8 cellular contexts compared by ENCODE assay signal in genomic region chr19:4246767-4247593, GRCh38. TPM values are rescaled to one million over a fixed set of nuclear protein-coding genes. Genes with fewer than 3 reads are reported as not detected.
DNase-seq lines count a peak whose midpoint lies in the region; ATAC-seq, FAIRE-seq and TF ChIP-seq lines count a peak whose summit lies in the region.

TSS of gene YJU2 (plus strand) at chr19:4247080. CDS start at chr19:4247147, 67 bp downstream.

- TF ChIP-seq POLR2A in A549 (IDR thresholded peaks at IDR 0.05; ENCODE audit: low read length) (0 out of 2 replicates have a peak, but pooled peaks have one; percentile 17), GM18526 (IDR thresholded peaks at IDR 0.05; ENCODE audit: extremely low read depth, insufficient read length) (peak; percentile 63), body of pancreas (IDR thresholded peaks at IDR 0.05) (peak in 2 of 3 donors; percentile 71 to 79), sigmoid colon (IDR thresholded peaks at IDR 0.05) (no peak)

- peak within 1 kb of the TSS; percentile 83 to 88 for H3K27ac ChIP-seq in A549
- peak within 1 kb of the TSS; percentile 87 to 99 (median 96) for H3K27ac ChIP-seq in body of pancreas
- peak within 1 kb of the TSS; percentile 93 to 96 (median 94) for H3K27ac ChIP-seq in sigmoid colon

- POLR2A ChIA-PET in A549 (lab: Yijun Ruan, JAX): interaction anchor here (0.7 to 1.3 kb wide), 9 partner anchors 9 to 240 kb away, joined by 3 to 8 read pairs (median 3); partner anchors contain the start of genes CHAF1A, MPND and PIAS4

- no peak for TF ChIP-seq EP300 in A549 (IDR thresholded peaks at IDR 0.05)
- no peak for TF ChIP-seq EP300 in sigmoid colon (IDR thresholded peaks at IDR 0.05)

- peak; percentile 25; a peak in 3 of 5 replicates for TF ChIP-seq RAD21 in A549 (conservative IDR thresholded peaks at IDR 0.05 in 1 of 2, IDR thresholded peaks at IDR 0.05 in 1 of 2)

- H3K4me2 ChIP-seq in A549: peak within 1 kb of the TSS; percentile 84

- TF ChIP-seq CTCF in A549 (IDR thresholded peaks at IDR 0.05) (peak; percentile 47), body of pancreas (IDR thresholded peaks at IDR 0.05) (peak in 6 of 7 experiments; percentile 9 to 73 (median 58)), sigmoid colon (IDR thresholded peaks at IDR 0.05) (no peak)

- intact Hi-C loops in body of pancreas (cut with DNase I): no loop called here
- intact Hi-C loops in sigmoid colon (cut with DNase I): loop anchor here (2.0 to 5.0 kb wide), 4 partner anchors 80 to 275 kb away; partner anchors contain the start of genes CHAF1A and MPND

- no peak for FAIRE-seq in A549 (lab: Jason Lieb, UNC)
- peak; percentile 85 for FAIRE-seq in TTC549 (lab: Jason Lieb, UNC)

- H3K4me1 ChIP-seq in A549 (peaks cover 4% of the 10 kb centered on the region; the same call in 1 of the 3 replicates), body of pancreas (peaks cover 16% of the 10 kb centered on the region), sigmoid colon (peaks cover 0 to 13% (median 12%) of the 10 kb centered on the region in 4 donors)

- H3K9me3 ChIP-seq in A549 (no peaks in the 10 kb centered on the region), body of pancreas (no peaks in the 10 kb centered on the region), sigmoid colon (peaks cover 0 to under 1% (median under 1%) of the 10 kb centered on the region in 4 donors)

- H3K4me3 ChIP-seq in A549 (peak within 1 kb of the TSS; percentile 48), body of pancreas (peak within 1 kb of the TSS; percentile 33 to 57), sigmoid colon (peak within 1 kb of the TSS; percentile 60 to 79 (median 66))

- H3K36me3 ChIP-seq in body of pancreas (replicated peaks in 1 of 2; ENCODE audit: insufficient read depth in 1 of 2, low read depth in 2 of 2) (peaks cover 14 to 17% of the 10 kb centered on the region in 2 donors), sigmoid colon (peaks cover 12 to 36% (median 28%) of the 10 kb centered on the region in 4 donors)

- ATAC-seq in A549 (peak; percentile 95 to 97), HG03066 (IDR thresholded peaks at IDR 0.05; ENCODE audit: low read depth, unreplicated experiment) (peak; percentile 83), body of pancreas (peak; percentile 97)

- under 1% methylated on average over 36 of the region's 45 CpGs for WGBS in A549 (ENCODE audit: missing lambda C conversion rate)
- WGBS in body of pancreas, 2 donors: 0 to 1% methylated on average over 30 to 41 of the region's 45 CpGs
- 0% methylated on average over 45 of the region's 45 CpGs for WGBS in sigmoid colon, 2 donors

- H3K27me3 ChIP-seq in body of pancreas: no peaks in the 10 kb centered on the region
- H3K27me3 ChIP-seq in sigmoid colon: no peaks in the 10 kb centered on the region

- peak; percentile 97 to 98 for DNase-seq in A549 (ENCODE audit: low read depth in 1 of 2, low spot score in 1 of 2)
- peak; percentile 97 for DNase-seq in NCI-H2107 treated with DMSO at 0.1 percent for 48 hours (lab: John Stamatoyannopoulos, UW; ENCODE audit: unreplicated experiment)
- DNase-seq in body of pancreas: peak; percentile 99 to 100 (median 99)
- peak; percentile 95 for DNase-seq in iPS DF 4.7 (ENCODE audit: extremely low read depth, low spot score)
- DNase-seq in sigmoid colon: peak; percentile 99

- CTCF ChIA-PET in A549 (lab: Yijun Ruan, JAX): interaction anchor here (0.5 to 1.1 kb wide), 6 partner anchors 10 to 147 kb away, joined by 3 to 6 read pairs (median 4); no protein-coding TSS in a partner anchor

TF ChIP-seq in A549, 52 proteins besides CTCF, POLR2A, EP300 and RAD21 (continues in another document):
- 0 out of 2 replicates have a peak, but pooled peaks have one; percentile 41 for TF ChIP-seq E2F6 (IDR thresholded peaks at IDR 0.05; ENCODE audit: borderline replicate concordance, low read depth)
- no peak for TF ChIP-seq ZC3H11A (IDR thresholded peaks at IDR 0.05)
- peak in 1 of 2 experiments; percentile 29; a peak in 1 of 4 replicates for TF ChIP-seq CEBPB (IDR thresholded peaks at IDR 0.05)
- TF ChIP-seq MYC (IDR thresholded peaks at IDR 0.05; ENCODE audit: borderline replicate concordance, low read length): peak; percentile 96
- TF ChIP-seq FOSL2 (IDR thresholded peaks at IDR 0.05): no peak
- TF ChIP-seq FOSL2 (CRISPR knock-in tag; IDR thresholded peaks at IDR 0.05): no peak
- no peak for TF ChIP-seq EHMT2 (IDR thresholded peaks at IDR 0.05; ENCODE audit: low read depth)
- TF ChIP-seq FOXS1 (CRISPR knock-in tag; IDR thresholded peaks at IDR 0.05): no peak
- TF ChIP-seq REST (IDR thresholded peaks at IDR 0.05): peak; percentile 80
- no peak for TF ChIP-seq NR3C1 (IDR thresholded peaks at IDR 0.05)
- TF ChIP-seq HMGXB4 (CRISPR knock-in tag; IDR thresholded peaks at IDR 0.05; ENCODE audit: borderline replicate concordance): peak; percentile 74; the same call in 1 of the 2 replicates
- no peak for TF ChIP-seq CBX8 (IDR thresholded peaks at IDR 0.05)
- TF ChIP-seq RFX5 (IDR thresholded peaks at IDR 0.05): no peak
- no peak for TF ChIP-seq NPAS2 (CRISPR knock-in tag; IDR thresholded peaks at IDR 0.05; ENCODE audit: borderline replicate concordance)
- TF ChIP-seq USF2 (IDR thresholded peaks at IDR 0.05): 0 out of 2 replicates have a peak, but pooled peaks have one; percentile 27
- TF ChIP-seq KDM1A (IDR thresholded peaks at IDR 0.05; ENCODE audit: low read depth): no peak
- TF ChIP-seq JUN (IDR thresholded peaks at IDR 0.05): peak; percentile 71 to 79
- TF ChIP-seq KDM5A (IDR thresholded peaks at IDR 0.05): peak; percentile 57

RNA-seq across cellular contexts. Expression of gene YJU2, which starts in this region (rescaled TPM):
- polyA plus RNA-seq in A549 (2011; rRNA removed) (11.4 and 12.3 TPM in 2 replicates), A549 (2017; fragmentation: RNase III; extraction: RNeasy Plus Mini Kit Qiagen cat#74134 plus additional on column Dnase treatment) (14.9 to 18.0 TPM (median 16.5 TPM) in 3 replicates), sigmoid colon (10 to 100 TPM; 21.5 to 31.8 (median 24.6) TPM)
- 24.2 and 25.2 TPM in 2 replicates for polyA plus RNA-seq in A549 (2012; cell fraction: cytosol; rRNA removed)
- 25.8 and 28.6 TPM in 2 replicates for polyA plus RNA-seq in A549 (2012; cell fraction: nucleus; rRNA removed)
- 10.3 and 12.2 TPM in 2 replicates for polyA minus RNA-seq in A549 (2011; rRNA and poly(A)+ RNA removed)
- total RNA-seq in body of pancreas (10 to 100 TPM; 15.5 to 20.2 TPM), sigmoid colon (10 to 100 TPM; 19.4 to 22.5 (median 20.8) TPM)

Comparison
In these comparisons a context has a peak if more than half of its experiments do, and no peak if none do; other contexts are left out.
1. Peak in every context shown above with its lines: DNase-seq, ATAC-seq, H3K4me3 ChIP-seq and H3K27ac ChIP-seq.
2. CTCF ChIP-seq: peak in A549 (single experiment) and body of pancreas (6 of 7); none in sigmoid colon (0 of 4).
3. POLR2A ChIP-seq: peak in A549 (single experiment), GM18526 (single experiment) and body of pancreas (2 of 3); none in sigmoid colon (0 of 2).